In genomic region chr10:12181065-12181775, GRCh38 we compare ENCODE assay signal across 9 cellular contexts. TPM values are rescaled to one million over a fixed set of nuclear protein-coding genes. Genes with fewer than 3 reads are reported as not detected.
DNase-seq lines count a peak whose midpoint lies in the region; ATAC-seq, FAIRE-seq and TF ChIP-seq lines count a peak whose summit lies in the region.
"Had no signal": no experiment of that assay in that cellular context is flagged by ENCODE, and none has a peak within 500 bp of the region (broad histone marks: within the 10 kb centered on the region; RNA-seq: fewer than 3 reads in every experiment).

No MANE protein-coding gene starts in this region.

- no peak overlapping the region for H3K4me3 ChIP-seq in esophagus squamous epithelium
- no peak overlapping the region for H3K4me3 ChIP-seq in colonic mucosa

- no peak for FAIRE-seq in frontal cortex (lab: Jason Lieb, UNC)

- H3K27me3 ChIP-seq in esophagus squamous epithelium (no peaks in the 10 kb centered on the region), colonic mucosa (no peaks in the 10 kb centered on the region)

- TF ChIP-seq POLR2A in esophagus squamous epithelium (IDR thresholded peaks at IDR 0.05) = no peak

- intact Hi-C loops in esophagus squamous epithelium (cut with DNase I) (no loop called here), colonic mucosa (cut with DNase I) (no loop called here)

- TF ChIP-seq CTCF in esophagus squamous epithelium (IDR thresholded peaks at IDR 0.05) = no peak
- TF ChIP-seq CTCF in colonic mucosa (IDR thresholded peaks at IDR 0.05) = no peak

- no peak overlapping the region for H3K9ac ChIP-seq in colonic mucosa (ENCODE audit: low read depth in 2 of 2, low read length in 2 of 2)

- H3K4me1 ChIP-seq in esophagus squamous epithelium = peaks cover 0 to 9% (median 0%) of the 10 kb centered on the region in 3 donors
- peaks cover 6% of the 10 kb centered on the region for H3K4me1 ChIP-seq in colonic mucosa

- peak; percentile 91 for ATAC-seq in HG03280 (IDR thresholded peaks at IDR 0.05; ENCODE audit: unreplicated experiment)
- ATAC-seq in stimulated activated naive CD8-positive, alpha-beta T cell treated with anti-CD3 and anti-CD28 coated beads, Interleukin-15, Interleukin-2, amounts not matched to agents 100 U/mL and 50 U/mL, for 24 hours = peak; percentile 99
- ATAC-seq: Panc1 had no signal

- H3K36me3 ChIP-seq in esophagus squamous epithelium (peaks cover 9 to 100% (median 22%) of the 10 kb centered on the region in 3 donors), colonic mucosa (no peaks in the 10 kb centered on the region)

- H3K9me3 ChIP-seq in esophagus squamous epithelium = no peaks in the 10 kb centered on the region
- no peaks in the 10 kb centered on the region for H3K9me3 ChIP-seq in colonic mucosa

- WGBS in esophagus squamous epithelium, 2 donors = 72% methylated on average over 12 to 13 of the region's 13 CpGs

- H3K27ac ChIP-seq in esophagus squamous epithelium (peak overlapping the region in 1 of 4 donors; percentile 39), colonic mucosa (no peak overlapping the region)

- DNase-seq in A172 (ENCODE audit: low spot score) (peak; percentile 15), esophagus squamous epithelium (lab: John Stamatoyannopoulos, UW) (peak; percentile 8), colonic mucosa (no peak), frontal cortex (ENCODE audit: low spot score in 2 of 2) (no peak), DMS79 treated with DMSO at 0.1 percent for 48 hours (lab: John Stamatoyannopoulos, UW) (no peak)
- DNase-seq in activated CD4-positive, alpha-beta T cell treated with anti-CD3 and anti-CD28 coated beads, Interleukin-2, amount 50 U/mL, for 1 hour = peak; percentile 54
- DNase-seq in stimulated activated naive CD8-positive, alpha-beta T cell treated with anti-CD3 and anti-CD28 coated beads, Interleukin-15, Interleukin-2, amounts not matched to agents 100 U/mL and 50 U/mL, for 24 hours = peak; percentile 72

RNA-seq across cellular contexts. Expression of gene NUDT5, which starts 14.5 kb away (rescaled TPM):
- 166 and 198 TPM in 2 replicates for total RNA-seq in A172 (2014; rRNA removed; shearing (Covaris generic))
- 10 to 100 TPM; 30.7 to 79.3 (median 42.3) TPM for total RNA-seq in esophagus squamous epithelium
- total RNA-seq in colonic mucosa = 10 to 100 TPM; 41.4 to 89.0 TPM
- total RNA-seq in frontal cortex = 14.3 TPM

RNA-seq across cellular contexts. Expression of gene CDC123, which starts 14.8 kb away (rescaled TPM):
- total RNA-seq in A172 (2014; rRNA removed; shearing (Covaris generic)) = 205 and 332 TPM in 2 replicates
- total RNA-seq in esophagus squamous epithelium (10 to 100 TPM; 37.4 to 84.8 (median 80.3) TPM), colonic mucosa (10 to 100 TPM; 47.9 to 84.5 TPM), frontal cortex (146 TPM)

RNA-seq across cellular contexts. Expression of gene SEC61A2, which starts 51.7 kb away (rescaled TPM):
- total RNA-seq in A172 (2014; rRNA removed; shearing (Covaris generic)) = 6.1 and 17.4 TPM in 2 replicates
- total RNA-seq in esophagus squamous epithelium (1 to 10 TPM; 1.2 to 5.0 (median 4.3) TPM), colonic mucosa (1 to 10 TPM; 4.6 TPM), frontal cortex (45.7 TPM)

Comparison
In these comparisons a context has a peak if more than half of its experiments do, and no peak if none do; other contexts are left out.
1. DNase-seq: peak in A172 (single experiment), activated CD4-positive, alpha-beta T cell treated with anti-CD3 and anti-CD28 coated beads, Interleukin-2, amount 50 U/mL, for 1 hour (single experiment), esophagus squamous epithelium (single experiment) and stimulated activated naive CD8-positive, alpha-beta T cell treated with anti-CD3 and anti-CD28 coated beads, Interleukin-15, Interleukin-2, amounts not matched to agents 100 U/mL and 50 U/mL, for 24 hours (single experiment); none in colonic mucosa (single experiment), frontal cortex (0 of 2) and DMS79 treated with DMSO at 0.1 percent for 48 hours (single experiment).